Comparison of ENCODE assay signal across 1 cellular context in genomic region chr19:3500429-3501101, GRCh38.
TF ChIP-seq lines count a peak whose summit lies in the region.

TSS of gene DOHH (minus strand) at chr19:3500674. CDS start at chr19:3496814, 3,860 bp downstream.

TF ChIP-seq in HepG2, 621 proteins besides CTCF, POLR2A, EP300 and RAD21 (continued from another document and continues in another):
- TF ChIP-seq KIAA2018 (CRISPR knock-in tag; IDR thresholded peaks at IDR 0.05; ENCODE audit: borderline replicate concordance) (peak; percentile 89), ZNF138 (CRISPR knock-in tag; IDR thresholded peaks at IDR 0.05; ENCODE audit: low read depth) (peak; percentile 96), RBM39 (IDR thresholded peaks at IDR 0.05; ENCODE audit: low read depth, low read length, poor library complexity, severe bottlenecking) (peak; percentile 49), RARA (CRISPR knock-in tag; IDR thresholded peaks at IDR 0.05) (peak; percentile 30; the same call in 1 of the 2 replicates), ZNF33B (CRISPR knock-in tag; IDR thresholded peaks at IDR 0.05) (peak; percentile 80; the same call in 1 of the 2 replicates), RNF2 (conservative IDR thresholded peaks at IDR 0.05; ENCODE audit: low read depth) (peak; percentile 85; the same call in 1 of the 2 replicates), ZNF670 (CRISPR knock-in tag; IDR thresholded peaks at IDR 0.05; ENCODE audit: borderline replicate concordance) (no peak), MED1 (CRISPR knock-in tag; IDR thresholded peaks at IDR 0.05) (no peak), ZNF691 (CRISPR knock-in tag; IDR thresholded peaks at IDR 0.05; ENCODE audit: borderline replicate concordance, low read depth) (no peak; the same call in 1 of the 2 replicates), CHD4 (IDR thresholded peaks at IDR 0.05; ENCODE audit: borderline replicate concordance, low read length) (no peak), HOXD1 (CRISPR knock-in tag; IDR thresholded peaks at IDR 0.05) (no peak; the same call in 1 of the 2 replicates), ZNF224 (CRISPR knock-in tag; IDR thresholded peaks at IDR 0.05) (no peak), ZNF460 (CRISPR knock-in tag; IDR thresholded peaks at IDR 0.05; ENCODE audit: borderline replicate concordance) (no peak), MXI1 (IDR thresholded peaks at IDR 0.05; ENCODE audit: borderline replicate concordance, low read depth, low read length) (peak; percentile 93; the same call in 1 of the 3 replicates), ZNF768 (CRISPR knock-in tag; IDR thresholded peaks at IDR 0.05) (peak; percentile 74), RXRB (CRISPR knock-in tag; IDR thresholded peaks at IDR 0.05; ENCODE audit: borderline replicate concordance) (0 out of 2 replicates have a peak, but pooled peaks have one; percentile 45), ZNF589 (CRISPR knock-in tag; conservative IDR thresholded peaks at IDR 0.05) (peak; percentile 89), ZNF362 (CRISPR knock-in tag; IDR thresholded peaks at IDR 0.05; ENCODE audit: borderline replicate concordance) (no peak; the same call in 1 of the 2 replicates), ZNF788 (CRISPR knock-in tag; IDR thresholded peaks at IDR 0.05; ENCODE audit: borderline replicate concordance) (peak; percentile 95), HOXA9 (CRISPR knock-in tag; IDR thresholded peaks at IDR 0.05; ENCODE audit: borderline replicate concordance) (peak; percentile 95; the same call in 1 of the 2 replicates), ZNF609 (CRISPR knock-in tag; IDR thresholded peaks at IDR 0.05; ENCODE audit: borderline replicate concordance) (0 out of 2 replicates have a peak, but pooled peaks have one; percentile 35), CSRNP1 (CRISPR knock-in tag; IDR thresholded peaks at IDR 0.05) (no peak; the same call in 1 of the 2 replicates), ZNF883 (CRISPR knock-in tag; IDR thresholded peaks at IDR 0.05; ENCODE audit: not compliant biosample characterization) (peak; percentile 94), CCDC6 (CRISPR knock-in tag; IDR thresholded peaks at IDR 0.05) (peak; percentile 90; the same call in 1 of the 2 replicates), RFX5 (IDR thresholded peaks at IDR 0.05; ENCODE audit: low read depth, low read length) (peak; percentile 88), ZMAT3 (CRISPR knock-in tag; conservative IDR thresholded peaks at IDR 0.05) (peak; percentile 98), ZBTB14 (CRISPR knock-in tag; IDR thresholded peaks at IDR 0.05) (no peak), ZNF44 (CRISPR knock-in tag; IDR thresholded peaks at IDR 0.05) (peak; percentile 85; the same call in 1 of the 2 replicates), GATA4 (IDR thresholded peaks at IDR 0.05; ENCODE audit: borderline replicate concordance, low read depth) (0 out of 2 replicates have a peak, but pooled peaks have one; percentile 33), TFDP1 (CRISPR knock-in tag; IDR thresholded peaks at IDR 0.05; ENCODE audit: borderline replicate concordance) (peak; percentile 66), ZNF331 (CRISPR knock-in tag; IDR thresholded peaks at IDR 0.05) (peak; percentile 70), ZNF790 (CRISPR knock-in tag; IDR thresholded peaks at IDR 0.05; ENCODE audit: borderline replicate concordance) (0 out of 2 replicates have a peak, but pooled peaks have one; percentile 53), ZNF441 (CRISPR knock-in tag; IDR thresholded peaks at IDR 0.05; ENCODE audit: borderline replicate concordance) (peak; percentile 73; the same call in 1 of the 2 replicates), ZNF773 (CRISPR knock-in tag; IDR thresholded peaks at IDR 0.05; ENCODE audit: borderline replicate concordance) (no peak), ZSCAN29 (CRISPR knock-in tag; conservative IDR thresholded peaks at IDR 0.05) (0 out of 2 replicates have a peak, but pooled peaks have one; percentile 61), ARNTL (CRISPR knock-in tag; IDR thresholded peaks at IDR 0.05) (peak; percentile 88), MAZ (IDR thresholded peaks at IDR 0.05; ENCODE audit: borderline replicate concordance, low read depth, low read length) (no peak), MAZ (CRISPR knock-in tag; IDR thresholded peaks at IDR 0.05; ENCODE audit: low read depth) (peak; percentile 90), ZNF720 (CRISPR knock-in tag; IDR thresholded peaks at IDR 0.05) (no peak), TCF12 (IDR thresholded peaks at IDR 0.05) (no peak), TCF12 (CRISPR knock-in tag; IDR thresholded peaks at IDR 0.05) (0 out of 2 replicates have a peak, but pooled peaks have one; percentile 8), ZNF615 (CRISPR knock-in tag; IDR thresholded peaks at IDR 0.05; ENCODE audit: borderline replicate concordance) (no peak), FOSL2 (CRISPR knock-in tag; IDR thresholded peaks at IDR 0.05) (peak; percentile 59; the same call in 1 of the 2 replicates), MEIS1 (CRISPR knock-in tag; IDR thresholded peaks at IDR 0.05; ENCODE audit: borderline replicate concordance) (peak; percentile 64; the same call in 1 of the 2 replicates)
